Comparison of ENCODE assay signal across 8 cellular contexts in the genomic region with DNA sequence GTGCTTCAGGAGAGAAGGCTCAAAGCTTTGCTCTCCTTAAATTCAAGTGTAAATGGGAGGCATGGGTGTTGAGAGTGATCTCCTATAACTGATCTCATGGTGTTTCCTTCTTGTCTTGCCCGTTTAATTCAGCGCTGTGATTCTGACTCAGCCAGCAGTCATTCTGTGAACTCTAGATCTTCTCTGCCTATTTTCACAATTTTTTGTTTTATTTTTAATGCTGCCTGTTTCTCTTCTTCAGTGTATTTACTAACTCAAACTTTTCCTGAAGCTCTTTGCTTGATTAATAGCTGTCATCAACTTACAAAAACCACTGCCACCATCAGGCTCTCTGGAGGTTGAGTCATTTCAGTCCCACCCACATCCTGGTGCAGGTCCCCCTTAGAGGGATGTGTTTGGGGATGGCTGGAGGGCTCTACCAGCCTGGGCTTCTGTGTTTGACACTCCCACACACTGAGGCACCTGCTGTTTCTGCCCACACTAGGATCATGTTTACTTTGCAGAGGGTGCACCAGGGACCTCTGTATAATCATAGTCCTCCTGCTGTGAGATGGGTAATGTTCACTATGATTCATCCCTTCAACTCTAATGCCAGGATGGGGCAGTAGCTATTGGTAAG.
DNase-seq lines count a peak whose midpoint lies in the region; ATAC-seq and FAIRE-seq lines count a peak whose summit lies in the region.

No MANE protein-coding gene starts in this region.

- peak; percentile 45 for DNase-seq in GM18507 (ENCODE audit: extremely low spot score, insufficient read length, low read depth)
- DNase-seq in NCI-H1436 (lab: John Stamatoyannopoulos, UW) = peak; percentile 22
- peak; percentile 25 to 55 for DNase-seq in activated CD4-positive, alpha-beta T cell treated with anti-CD3 and anti-CD28 coated beads, Interleukin-2, amount 50 U/mL, for 24 hours (ENCODE audit: low read depth in 1 of 2, low spot score in 1 of 2)
- DNase-seq in iris pigment epithelial cell (ENCODE audit: low read depth) = peak; percentile 73
- no peak for DNase-seq in hepatic stellate cell (ENCODE audit: low spot score)
- no peak for DNase-seq in GOT3 (lab: John Stamatoyannopoulos, UW)

- ATAC-seq in HG02571 (IDR thresholded peaks at IDR 0.05; ENCODE audit: unreplicated experiment) (peak; percentile 70), GM19455 (IDR thresholded peaks at IDR 0.05; ENCODE audit: unreplicated experiment) (no peak)

- FAIRE-seq in GM18507 (lab: Jason Lieb, UNC) = peak; percentile 90

Comparison
In these comparisons a context has a peak if more than half of its experiments do, and no peak if none do; other contexts are left out.
1. DNase-seq: peak in GM18507 (single experiment), NCI-H1436 (single experiment), activated CD4-positive, alpha-beta T cell treated with anti-CD3 and anti-CD28 coated beads, Interleukin-2, amount 50 U/mL, for 24 hours (2 of 2) and iris pigment epithelial cell (single experiment); none in hepatic stellate cell (single experiment) and GOT3 (single experiment).